8 cellular contexts compared by ENCODE assay signal in genomic region chr2:30232027-30232800, GRCh38. TPM values are rescaled to one million over a fixed set of nuclear protein-coding genes. Genes with fewer than 3 reads are reported as not detected.
DNase-seq lines count a peak whose midpoint lies in the region; ATAC-seq and TF ChIP-seq lines count a peak whose summit lies in the region.

No MANE protein-coding gene starts in this region.

- peaks cover 62 to 67% of the 10 kb centered on the region in 2 donors for H3K4me1 Mint-ChIP-seq in natural killer cell treated with Interleukin-12 subunit alpha and Interleukin-12 subunit beta and Interleukin-15 and Interleukin-18, amount 100 ng/mL, for 72 hours (ENCODE audit: low read depth in 2 of 2)

- ATAC-seq in GM18505 (IDR thresholded peaks at IDR 0.05; ENCODE audit: unreplicated experiment) (peak; percentile 28), HG02763 (IDR thresholded peaks at IDR 0.05; ENCODE audit: unreplicated experiment) (peak; percentile 28)
- peak; percentile 48 to 58 for ATAC-seq in natural killer cell treated with Interleukin-12 subunit alpha and Interleukin-12 subunit beta and Interleukin-15 and Interleukin-18, amount 100 ng/mL, for 72 hours

- H3K27ac ChIP-seq in esophagus muscularis mucosa (replicated peaks in 1 of 4) (peak overlapping the region; percentile 90 to 95 (median 92)), tibial artery (peak overlapping the region; percentile 93 to 94)

- 0% methylated on average over 5 of the region's 67 CpGs for WGBS in esophagus muscularis mucosa

- intact Hi-C loops in esophagus muscularis mucosa (cut with DNase I): loop anchor here (5.0 kb wide), 3 partner anchors 115 to 460 kb away; no protein-coding TSS in a partner anchor
- intact Hi-C loops in tibial artery (cut with DNase I; ENCODE audit: low total_unique reads): loop anchor here (10.0 kb wide), 2 partner anchors 243 to 1003 kb away; partner anchors contain the start of gene EHD3

- peak overlapping the region; percentile 81 to 100 for H3K27ac Mint-ChIP-seq in natural killer cell treated with Interleukin-12 subunit alpha and Interleukin-12 subunit beta and Interleukin-15 and Interleukin-18, amount 100 ng/mL, for 72 hours

- TF ChIP-seq CTCF in esophagus muscularis mucosa (IDR thresholded peaks at IDR 0.05): no peak
- TF ChIP-seq CTCF in tibial artery (IDR thresholded peaks at IDR 0.05): no peak

- H3K27me3 ChIP-seq in esophagus muscularis mucosa: no peaks in the 10 kb centered on the region
- no peaks in the 10 kb centered on the region for H3K27me3 ChIP-seq in tibial artery

- in situ Hi-C loops in G401 (cut with HindIII; ENCODE audit: low sequenced_read_pairs): no loop called here

- peak overlapping the region; percentile 72 to 96 (median 82) for H3K4me3 ChIP-seq in esophagus muscularis mucosa
- peak overlapping the region; percentile 64 to 91 for H3K4me3 ChIP-seq in tibial artery

- H3K4me1 ChIP-seq in esophagus muscularis mucosa (peaks cover 38 to 57% (median 54%) of the 10 kb centered on the region in 4 donors), tibial artery (peaks cover 0 to 47% (median 40%) of the 10 kb centered on the region in 4 donors)

- peak overlapping the region; percentile 95 for H3K4me3 Mint-ChIP-seq in natural killer cell treated with Interleukin-12 subunit alpha and Interleukin-12 subunit beta and Interleukin-15 and Interleukin-18, amount 100 ng/mL, for 72 hours

- DNase-seq in NCI-H526 (lab: John Stamatoyannopoulos, UW) (peak; percentile 18 to 64), esophagus muscularis mucosa (ENCODE audit: extremely low spot score) (no peak), tibial artery (peak; percentile 58 to 79), G401 (ENCODE audit: low spot score) (no peak)
- DNase-seq in activated CD8-positive, alpha-beta memory T cell treated with anti-CD3 and anti-CD28 coated beads, Interleukin-2, amount 50 U/mL, for 4 hours: peak; percentile 75
- peak; percentile 80 for DNase-seq in natural killer cell treated with Interleukin-12 subunit alpha and Interleukin-12 subunit beta and Interleukin-15 and Interleukin-18, amount 100 ng/mL, for 72 hours (ENCODE audit: low spot score)

- TF ChIP-seq POLR2A in GM18505 (IDR thresholded peaks at IDR 0.05; ENCODE audit: borderline replicate concordance, extremely low read depth, insufficient read depth, insufficient read length) (peak; percentile 57), esophagus muscularis mucosa (IDR thresholded peaks at IDR 0.05; ENCODE audit: low read depth) (no peak)

- H3K9me3 ChIP-seq in esophagus muscularis mucosa (no peaks in the 10 kb centered on the region), tibial artery (no peaks in the 10 kb centered on the region)

- H3K9me3 Mint-ChIP-seq in natural killer cell treated with Interleukin-12 subunit alpha and Interleukin-12 subunit beta and Interleukin-15 and Interleukin-18, amount 100 ng/mL, for 72 hours: no peaks in the 10 kb centered on the region

- peaks cover 19% of the 10 kb centered on the region for H3K36me3 Mint-ChIP-seq in natural killer cell treated with Interleukin-12 subunit alpha and Interleukin-12 subunit beta and Interleukin-15 and Interleukin-18, amount 100 ng/mL, for 72 hours

- H3K36me3 ChIP-seq in esophagus muscularis mucosa: peaks cover 10 to 22% (median 21%) of the 10 kb centered on the region in 4 donors
- H3K36me3 ChIP-seq in tibial artery: peaks cover 13 to 24% (median 17%) of the 10 kb centered on the region in 3 donors

- no peaks in the 10 kb centered on the region for H3K27me3 Mint-ChIP-seq in natural killer cell treated with Interleukin-12 subunit alpha and Interleukin-12 subunit beta and Interleukin-15 and Interleukin-18, amount 100 ng/mL, for 72 hours

- no peak for TF ChIP-seq EP300 in esophagus muscularis mucosa (IDR thresholded peaks at IDR 0.05)

RNA-seq across cellular contexts. Expression of gene LBH, which starts 0.9 kb away (rescaled TPM):
- total RNA-seq in esophagus muscularis mucosa: 1,000 to 10,000 TPM in 1 of 4 donors, 100 to 1,000 TPM in 3; 120 to 1,007 (median 283) TPM
- 1,000 to 10,000 TPM in 1 of 2 donors, 100 to 1,000 TPM in 1; 206 to 1,155 TPM for total RNA-seq in natural killer cell treated with Interleukin-12 subunit alpha and Interleukin-12 subunit beta and Interleukin-15 and Interleukin-18, amount 100 ng/mL, for 72 hours
- total RNA-seq in G401 (2014; rRNA removed; shearing (Covaris generic)): not detected in 2 replicates

Comparison
In these comparisons a context has a peak if more than half of its experiments do, and no peak if none do; other contexts are left out.
1. DNase-seq: peak in NCI-H526 (2 of 2), activated CD8-positive, alpha-beta memory T cell treated with anti-CD3 and anti-CD28 coated beads, Interleukin-2, amount 50 U/mL, for 4 hours (single experiment), natural killer cell treated with Interleukin-12 subunit alpha and Interleukin-12 subunit beta and Interleukin-15 and Interleukin-18, amount 100 ng/mL, for 72 hours (single experiment) and tibial artery (2 of 2); none in esophagus muscularis mucosa (single experiment) and G401 (single experiment).
2. RNA of gene LBH, which starts 0.9 kb away (total RNA-seq): 206 to 1,155 TPM in natural killer cell treated with Interleukin-12 subunit alpha and Interleukin-12 subunit beta and Interleukin-15 and Interleukin-18, amount 100 ng/mL, for 72 hours and 120 to 1,007 TPM in esophagus muscularis mucosa; not detected in G401; every median in the first group is over 100 times any median in the second.
3. Peak in every context shown above with its lines, with median percentiles within 50 percentile points of each other: ATAC-seq.